Comparison of ENCODE assay signal across 26 cellular contexts in genomic region chr12:126454581-126454980, GRCh38.
DNase-seq lines count a peak whose midpoint lies in the region; ATAC-seq, FAIRE-seq and TF ChIP-seq lines count a peak whose summit lies in the region.
"Had no signal": no experiment of that assay in that cellular context is flagged by ENCODE, and none has a peak within 500 bp of the region (broad histone marks: within the 10 kb centered on the region; RNA-seq: fewer than 3 reads in every experiment).

No MANE protein-coding gene starts in this region.

- H3K36me3 ChIP-seq in RWPE2 (ENCODE audit: low read depth) (no peaks in the 10 kb centered on the region), esophagus muscularis mucosa (no peaks in the 10 kb centered on the region), neuronal stem cell (replicated peaks in 1 of 2; ENCODE audit: control insufficient read depth in 2 of 2, insufficient read depth in 2 of 2, low read length in 2 of 2) (no peaks in the 10 kb centered on the region)
- H3K36me3 ChIP-seq: MG63 had no signal

- H3K4me2 ChIP-seq in H9 (ENCODE audit: insufficient read depth, insufficient read length, low read length) (no peak overlapping the region), neuronal stem cell (ENCODE audit: insufficient read depth, low read length, poor library complexity, severe bottlenecking) (no peak overlapping the region)
- H3K4me2 ChIP-seq: A549, PC-9 had no signal

- H3K23ac ChIP-seq in H9 (ENCODE audit: insufficient read length, low read depth, low read length) (no peak overlapping the region), neuronal stem cell (ENCODE audit: low read depth, low read length, poor library complexity) (no peak overlapping the region)

- H2BK5ac ChIP-seq in H9 (ENCODE audit: insufficient read length, low read length) = no peak overlapping the region
- H2BK5ac ChIP-seq in neuronal stem cell (ENCODE audit: low read length) = no peak overlapping the region

- H2AFZ ChIP-seq in H9 (ENCODE audit: low read length) = no peak overlapping the region
- H2AFZ ChIP-seq in neuronal stem cell (ENCODE audit: low read length) = peak overlapping the region; percentile 5
- H2AFZ ChIP-seq: PC-9 had no signal

- H2AK5ac ChIP-seq in H9 (ENCODE audit: insufficient read length, low read length) = no peak overlapping the region
- no peak overlapping the region for H2AK5ac ChIP-seq in neuronal stem cell (ENCODE audit: low read depth, low read length)

- H2BK15ac ChIP-seq in H9 (ENCODE audit: low read depth, low read length) = no peak overlapping the region
- no peak overlapping the region for H2BK15ac ChIP-seq in neuronal stem cell (ENCODE audit: low read length)

- H3K4me1 Mint-ChIP-seq in H9 = peaks cover 23 to 27% of the 10 kb centered on the region in 2 experiments

- TF ChIP-seq CTCF in H9 (conservative IDR thresholded peaks at IDR 0.05) = no peak
- TF ChIP-seq CTCF in RWPE2 (IDR thresholded peaks at IDR 0.05; ENCODE audit: poor library complexity, severe bottlenecking) = no peak
- no peak for TF ChIP-seq CTCF in esophagus muscularis mucosa (IDR thresholded peaks at IDR 0.05)

- H3K79me2 ChIP-seq in H9 (ENCODE audit: insufficient read depth, low read length) = no peaks in the 10 kb centered on the region

- no peak for TF ChIP-seq EP300 in esophagus muscularis mucosa (IDR thresholded peaks at IDR 0.05)

- H3K23me2 ChIP-seq in H9 (ENCODE audit: insufficient read length, low read depth, low read length, poor library complexity, severe bottlenecking) = no peaks in the 10 kb centered on the region

- H3K18ac ChIP-seq in H9 (ENCODE audit: insufficient read length, low read depth, low read length) (peak overlapping the region; percentile 20), neuronal stem cell (ENCODE audit: low read length) (no peak overlapping the region)

- intact Hi-C loops in esophagus muscularis mucosa (cut with DNase I) = no loop called here

- DNase-seq in H9 (no peak), RWPE2 (ENCODE audit: low spot score) (no peak), esophagus muscularis mucosa (ENCODE audit: extremely low spot score) (peak; percentile 53), neuronal stem cell (ENCODE audit: low spot score) (no peak), HTR-8/SVneo (ENCODE audit: insufficient read length, low spot score) (no peak)
- DNase-seq in stimulated activated naive CD4-positive, alpha-beta T cell (lab: John Stamatoyannopoulos, UW) = no peak
- DNase-seq in activated naive CD4-positive, alpha-beta T cell treated with anti-CD3 and anti-CD28 coated beads, Interleukin-2, amount 50 U/mL, for 72 hours (ENCODE audit: low spot score in 2 of 2) = no peak
- DNase-seq: CD4-positive, CD25-positive, alpha-beta regulatory T cell; COR-L47; DMS 273 treated with DMSO at 0.1 percent for 48 hours; DND-41; GOT3; MG63; NCI-H1417; NCI-H187; NCI-H2227 treated with DMSO at 0.1 percent for 48 hours; NCI-H510A treated with DMSO at 0.1 percent for 48 hours; NCI-H748 treated with DMSO at 0.1 percent for 48 hours; PC-9; RPMI8226; SHP77 treated with DMSO at 0.1 percent for 48 hours had no signal

- H4K8ac ChIP-seq in H9 (replicated peaks; ENCODE audit: insufficient read length, low read depth, low read length) = no peak overlapping the region
- H4K8ac ChIP-seq in neuronal stem cell (ENCODE audit: low read depth, low read length) = no peak overlapping the region

- ATAC-seq in RWPE2 (ENCODE audit: low read depth) (no peak), GM21515 (IDR thresholded peaks at IDR 0.05; ENCODE audit: unreplicated experiment) (no peak)
- ATAC-seq in activated naive CD4-positive, alpha-beta T cell treated with anti-CD3 and anti-CD28 coated beads, Interleukin-2, amount 50 U/mL, for 72 hours = no peak
- ATAC-seq: A549, GM12878, HepG2, K562 had no signal

- H4K91ac ChIP-seq in H9 (ENCODE audit: insufficient read length, low read depth, low read length) (no peak overlapping the region), neuronal stem cell (ENCODE audit: low read depth, low read length, poor library complexity) (no peak overlapping the region)

- no peak overlapping the region; a peak in 1 of 5 replicates for H3K4me3 Mint-ChIP-seq in H9
- H3K4me3 Mint-ChIP-seq: CD4-positive, CD25-positive, alpha-beta regulatory T cell had no signal

- peaks cover 2% of the 10 kb centered on the region; the same call in 1 of the 2 replicates for H3K27me3 Mint-ChIP-seq in H9 (ENCODE audit: low read depth)
- H3K27me3 Mint-ChIP-seq: CD4-positive, CD25-positive, alpha-beta regulatory T cell had no signal

- H3K9me3 ChIP-seq in H9 (ENCODE audit: control insufficient read depth, low read depth, low read length) (no peaks in the 10 kb centered on the region), RWPE2 (ENCODE audit: severe bottlenecking) (no peaks in the 10 kb centered on the region), esophagus muscularis mucosa (no peaks in the 10 kb centered on the region), neuronal stem cell (replicated peaks in 1 of 2; ENCODE audit: control insufficient read depth in 2 of 2, insufficient read depth in 1 of 2, low read depth in 1 of 2, low read length in 2 of 2) (no peaks in the 10 kb centered on the region)
- H3K9me3 ChIP-seq: A549, MG63 had no signal

- H3K4ac ChIP-seq in H9 (ENCODE audit: low read depth, low read length) (peak overlapping the region; percentile 73; the same call in 1 of the 2 replicates), neuronal stem cell (ENCODE audit: low read length) (no peak overlapping the region)

- peaks cover 0 to 5% (median 3%) of the 10 kb centered on the region in 3 experiments; a peak in 5 of 7 replicates for H3K36me3 Mint-ChIP-seq in H9 (ENCODE audit: insufficient read depth in 1 of 3, low read depth in 3 of 3)
- H3K36me3 Mint-ChIP-seq in activated naive CD4-positive, alpha-beta T cell treated with anti-CD3 and anti-CD28 coated beads, Interleukin-2, amount 50 U/mL, for 72 hours = no peaks in the 10 kb centered on the region
- H3K36me3 Mint-ChIP-seq: CD4-positive, CD25-positive, alpha-beta regulatory T cell had no signal

- H2BK12ac ChIP-seq in H9 (ENCODE audit: insufficient read length, low read depth, low read length) = no peak overlapping the region
- no peak overlapping the region for H2BK12ac ChIP-seq in neuronal stem cell (ENCODE audit: low read length)

- H3K4me3 ChIP-seq in RWPE2 (ENCODE audit: severe bottlenecking) (no peak overlapping the region), esophagus muscularis mucosa (no peak overlapping the region), neuronal stem cell (ENCODE audit: low read length in 2 of 2) (no peak overlapping the region)
- H3K4me3 ChIP-seq: A549, GM12878, K562, MG63, PC-9 had no signal

- peak overlapping the region; percentile 73 for H2BK120ac ChIP-seq in H9 (ENCODE audit: low read depth, low read length, poor library complexity, severe bottlenecking)
- no peak overlapping the region for H2BK120ac ChIP-seq in neuronal stem cell (ENCODE audit: low read depth, low read length)

- no peak overlapping the region for H2BK20ac ChIP-seq in H9 (ENCODE audit: low read depth, low read length, poor library complexity, severe bottlenecking)

- TF ChIP-seq POLR2A in esophagus muscularis mucosa (IDR thresholded peaks at IDR 0.05; ENCODE audit: low read depth) = no peak

- H3K9ac ChIP-seq in H9 (ENCODE audit: extremely low read depth, insufficient read length, low read length) (no peak overlapping the region), neuronal stem cell (ENCODE audit: low read depth, low read length, poor library complexity) (no peak overlapping the region)

- no CpG with 5 or more reads among the region's 5 CpGs for WGBS in H9 (ENCODE audit: extremely low coverage, insufficient read length, low lambda C conversion rate)
- 59% methylated on average over 5 of the region's 5 CpGs for WGBS in esophagus muscularis mucosa
- WGBS in neuronal stem cell (ENCODE audit: extremely low coverage in 2 of 2, insufficient read length in 2 of 2, insufficient replicate concordance in 1 of 2), 2 donors = no CpG with 5 or more reads among the region's 5 CpGs

- peak overlapping the region; percentile 93 for H3T11ph ChIP-seq in H9 (ENCODE audit: low read length)

- H3K9me3 Mint-ChIP-seq in H9 = peaks cover 0 to 4% of the 10 kb centered on the region in 2 experiments; a peak in 2 of 5 replicates
- H3K9me3 Mint-ChIP-seq in activated naive CD4-positive, alpha-beta T cell treated with anti-CD3 and anti-CD28 coated beads, Interleukin-2, amount 50 U/mL, for 72 hours = peaks cover 0 to 6% of the 10 kb centered on the region in 2 donors

- H4K5ac ChIP-seq in H9 (ENCODE audit: insufficient read length, low read depth, low read length) = peak overlapping the region; percentile 49

- no peaks in the 10 kb centered on the region; the same call in 1 of the 2 replicates for H3K4me1 ChIP-seq in H9 (ENCODE audit: insufficient read depth, low read length)
- H3K4me1 ChIP-seq in RWPE2 (ENCODE audit: insufficient read depth, poor library complexity, severe bottlenecking) = peaks cover 8% of the 10 kb centered on the region
- no peaks in the 10 kb centered on the region for H3K4me1 ChIP-seq in esophagus muscularis mucosa
- peaks cover 0 to 3% of the 10 kb centered on the region in 2 donors for H3K4me1 ChIP-seq in neuronal stem cell (ENCODE audit: control insufficient read depth in 2 of 2, insufficient read depth in 1 of 2, low read depth in 1 of 2, low read length in 2 of 2)
- H3K4me1 ChIP-seq: A549 had no signal

- H3K27me3 ChIP-seq in H9 (ENCODE audit: insufficient read depth, low read length) (no peaks in the 10 kb centered on the region), RWPE2 (ENCODE audit: insufficient read depth, poor library complexity, severe bottlenecking) (no peaks in the 10 kb centered on the region), esophagus muscularis mucosa (no peaks in the 10 kb centered on the region), neuronal stem cell (ENCODE audit: control insufficient read depth in 3 of 3, insufficient read depth in 3 of 3, low read depth in 1 of 3, low read length in 3 of 3) (no peaks in the 10 kb centered on the region)
- H3K27me3 ChIP-seq: MG63 had no signal

- H3K56ac ChIP-seq in H9 (ENCODE audit: insufficient read length, low read depth, low read length) = no peak overlapping the region

- no peak overlapping the region for H3K27ac ChIP-seq in H9 (ENCODE audit: insufficient read length, low read depth, low read length)
- peak overlapping the region; percentile 20 for H3K27ac ChIP-seq in RWPE2 (ENCODE audit: poor library complexity, severe bottlenecking)
- H3K27ac ChIP-seq in esophagus muscularis mucosa (replicated peaks in 1 of 4) = no peak overlapping the region
- no peak overlapping the region for H3K27ac ChIP-seq in neuronal stem cell (replicated peaks; ENCODE audit: low read length)
- H3K27ac ChIP-seq: A549, PC-9 had no signal

- no peaks in the 10 kb centered on the region for H4K20me1 ChIP-seq in H9 (ENCODE audit: control insufficient read depth, insufficient read depth, insufficient read length)

- no peak for FAIRE-seq in HTR-8/SVneo (lab: Jason Lieb, UNC)
- FAIRE-seq: A549, GM12878, HepG2, K562 had no signal

- H3K14ac ChIP-seq in H9 (ENCODE audit: insufficient read depth, low read length) (peak overlapping the region; percentile 27; the same call in 1 of the 2 replicates), neuronal stem cell (ENCODE audit: low read length) (no peak overlapping the region)

- H3K27ac Mint-ChIP-seq in H9 = peak overlapping the region; percentile 68 to 89 (median 72); a peak in 6 of 7 replicates
- no peak overlapping the region for H3K27ac Mint-ChIP-seq in activated naive CD4-positive, alpha-beta T cell treated with anti-CD3 and anti-CD28 coated beads, Interleukin-2, amount 50 U/mL, for 72 hours
- H3K27ac Mint-ChIP-seq: CD4-positive, CD25-positive, alpha-beta regulatory T cell had no signal

- H3K79me1 ChIP-seq in H9 (ENCODE audit: insufficient read depth, low read depth, low read length, poor library complexity, severe bottlenecking) (no peaks in the 10 kb centered on the region), neuronal stem cell (ENCODE audit: low read depth, low read length) (no peaks in the 10 kb centered on the region)

Comparison
In these comparisons a context has a peak if more than half of its experiments do, and no peak if none do; other contexts are left out.
1. H3K27ac Mint-ChIP-seq: peak in H9 (3 of 3); none in activated naive CD4-positive, alpha-beta T cell treated with anti-CD3 and anti-CD28 coated beads, Interleukin-2, amount 50 U/mL, for 72 hours (0 of 2).